ENCODE assay signal across 9 cellular contexts in the genomic region with DNA sequence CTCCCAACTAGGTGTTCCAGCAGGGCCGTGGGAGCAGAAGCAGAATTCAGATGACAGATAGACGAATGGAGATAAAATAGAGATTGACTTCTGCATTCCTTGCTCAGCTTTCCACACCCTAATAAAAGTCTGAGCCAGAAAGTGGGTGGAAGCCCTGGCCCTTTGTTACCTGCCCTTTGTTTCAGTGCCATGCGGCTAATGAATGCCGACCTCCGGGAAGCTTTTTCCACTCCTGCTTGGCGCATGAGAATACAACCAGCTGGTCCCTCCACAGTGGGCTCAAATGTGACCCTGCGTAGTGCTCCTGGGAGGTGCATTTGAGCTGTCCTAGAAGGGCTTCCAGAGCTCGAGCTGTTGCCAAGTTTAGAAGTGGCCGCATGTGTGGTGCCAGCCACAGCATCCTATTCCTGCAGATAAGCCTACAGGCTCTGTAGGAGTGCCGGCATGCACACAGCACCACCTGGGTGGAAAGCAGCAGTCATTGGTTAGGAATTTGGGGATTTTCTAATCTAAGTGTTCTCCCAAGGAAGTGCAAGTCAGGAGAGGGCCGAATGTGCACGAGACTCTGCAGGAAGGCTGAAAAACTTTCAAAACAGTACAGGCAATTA.
DNase-seq lines count a peak whose midpoint lies in the region; ATAC-seq and TF ChIP-seq lines count a peak whose summit lies in the region.
"Had no signal": no experiment of that assay in that cellular context is flagged by ENCODE, and none has a peak within 500 bp of the region (broad histone marks: within the 10 kb centered on the region; RNA-seq: fewer than 3 reads in every experiment).

No MANE protein-coding gene starts in this region.

- TF ChIP-seq CTCF in suprapubic skin (IDR thresholded peaks at IDR 0.05) (no peak), tibial nerve (IDR thresholded peaks at IDR 0.05) (no peak)

- H3K27ac ChIP-seq in suprapubic skin (peak overlapping the region; percentile 49), aorta (ENCODE audit: low read depth in 1 of 2, low read length in 2 of 2) (peak overlapping the region in 1 of 2 donors; percentile 43), tibial nerve (no peak overlapping the region)

- H3K36me3 ChIP-seq in suprapubic skin (no peaks in the 10 kb centered on the region), aorta (ENCODE audit: control insufficient read depth in 1 of 2, insufficient read depth in 2 of 2, low read length in 1 of 2) (no peaks in the 10 kb centered on the region), tibial nerve (no peaks in the 10 kb centered on the region)

- H3K4me3 ChIP-seq in suprapubic skin (no peak overlapping the region), aorta (ENCODE audit: low read length in 2 of 2) (no peak overlapping the region), tibial nerve (no peak overlapping the region)
- H3K4me3 ChIP-seq: GM12878 had no signal

- 32% methylated on average over 11 of the region's 12 CpGs for whole genome bisulfite sequencing in suprapubic skin
- WGBS in aorta, 2 donors = 26 to 28% methylated on average over 12 of the region's 12 CpGs
- 46 to 57% methylated on average over 12 of the region's 12 CpGs for WGBS in tibial nerve, 2 donors

- intact Hi-C loops in aorta (cut with DNase I) = no loop called here

- ATAC-seq in GM18520 (IDR thresholded peaks at IDR 0.05; ENCODE audit: unreplicated experiment) = no peak
- ATAC-seq in aorta (ENCODE audit: low FRiP score) = no peak
- ATAC-seq: GM12878 had no signal

- TF ChIP-seq EP300 in suprapubic skin (IDR thresholded peaks at IDR 0.05) = no peak
- TF ChIP-seq EP300 in tibial nerve (IDR thresholded peaks at IDR 0.05) = no peak

- H3K27me3 ChIP-seq in suprapubic skin = no peaks in the 10 kb centered on the region
- no peaks in the 10 kb centered on the region for H3K27me3 ChIP-seq in aorta (ENCODE audit: control insufficient read depth in 1 of 2, insufficient read depth in 2 of 2, low read length in 1 of 2)
- H3K27me3 ChIP-seq in tibial nerve = no peaks in the 10 kb centered on the region

- H3K4me1 ChIP-seq in suprapubic skin (peaks cover 88% of the 10 kb centered on the region), aorta (ENCODE audit: control insufficient read depth in 1 of 2, insufficient read depth in 2 of 2, low read length in 2 of 2) (peaks cover 2 to 4% of the 10 kb centered on the region in 2 donors), tibial nerve (peaks cover 0 to 46% (median 29%) of the 10 kb centered on the region in 4 donors)

- no peaks in the 10 kb centered on the region for H3K9me3 ChIP-seq in suprapubic skin
- H3K9me3 ChIP-seq in aorta (ENCODE audit: control insufficient read depth, low read length) = no peaks in the 10 kb centered on the region
- no peaks in the 10 kb centered on the region for H3K9me3 ChIP-seq in tibial nerve

- DNase-seq in HT1080 (ENCODE audit: low read depth) = peak; percentile 73
- peak; percentile 81 for DNase-seq in astrocyte of the hippocampus (ENCODE audit: low read depth, low spot score)
- peak; percentile 74 for DNase-seq in iPS DF 19.7 (ENCODE audit: low read depth, low spot score)
- no peak for DNase-seq in suprapubic skin (ENCODE audit: low spot score in 2 of 2)
- DNase-seq in aorta = no peak
- DNase-seq in tibial nerve (ENCODE audit: low spot score in 2 of 2) = no peak
- DNase-seq: NCI-H2081 treated with DMSO at 0.1 percent for 48 hours had no signal

- TF ChIP-seq POLR2A in suprapubic skin (IDR thresholded peaks at IDR 0.05) (no peak), tibial nerve (IDR thresholded peaks at IDR 0.05) (no peak)

Comparison
In these comparisons a context has a peak if more than half of its experiments do, and no peak if none do; other contexts are left out.
1. DNase-seq: peak in HT1080 (single experiment), astrocyte of the hippocampus (single experiment) and iPS DF 19.7 (single experiment); none in suprapubic skin (0 of 2), aorta (0 of 2) and tibial nerve (0 of 2).